8 cellular contexts compared by ENCODE assay signal in the genomic region with DNA sequence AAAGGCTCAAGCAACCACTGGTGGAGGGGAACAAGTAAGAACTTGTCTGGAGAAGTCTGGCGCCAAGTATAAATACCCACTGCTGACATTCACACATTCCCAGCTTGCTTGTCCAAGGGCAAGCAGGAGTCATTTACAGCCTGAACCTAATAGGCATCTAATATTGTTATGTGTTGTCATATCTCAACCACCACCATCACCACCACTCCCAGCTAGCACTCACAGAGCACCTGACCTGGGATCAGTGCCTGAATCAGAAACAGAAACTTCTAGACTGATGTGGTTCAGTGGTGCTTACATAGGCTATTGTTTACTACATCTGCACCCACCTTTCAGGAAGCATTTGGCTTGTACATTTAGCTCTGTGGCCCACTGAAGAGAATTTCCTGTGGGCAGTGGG.
DNase-seq lines count a peak whose midpoint lies in the region; ATAC-seq, FAIRE-seq and TF ChIP-seq lines count a peak whose summit lies in the region.
"Not testable (repeated sequence)": the region's sequence is repeated elsewhere in the genome, so short reads cannot be mapped to it uniquely, and the experiment has no call there.

No MANE protein-coding gene starts in this region.

- DNase-seq in astrocyte (ENCODE audit: low read depth); natural killer cell: not testable (repeated sequence)

- peak; percentile 20 for FAIRE-seq in astrocyte (lab: Jason Lieb, UNC)

- not testable (repeated sequence) for H3K9ac ChIP-seq in astrocyte (ENCODE audit: low read length)

- H3K36me3 Mint-ChIP-seq in astrocyte (ENCODE audit: low read depth, unreplicated experiment); natural killer cell: not testable (repeated sequence)

- not testable (repeated sequence) for H3K27me3 ChIP-seq in astrocyte (ENCODE audit: insufficient read depth, low read length)

- intact Hi-C loops in natural killer cell (cut with micrococcal nuclease): not testable (repeated sequence)

- not testable (repeated sequence) for H3K4me2 ChIP-seq in astrocyte (ENCODE audit: low read length)

- H4K20me1 ChIP-seq in astrocyte (ENCODE audit: insufficient read depth, low read length): not testable (repeated sequence)

- not testable (repeated sequence) for H3K4me3 ChIP-seq in astrocyte (ENCODE audit: insufficient read depth, low read depth, low read length)

- H3K27me3 Mint-ChIP-seq in astrocyte (ENCODE audit: low read depth, unreplicated experiment); natural killer cell (ENCODE audit: low read depth in 2 of 2): not testable (repeated sequence)

- not testable (repeated sequence) for H3K27ac Mint-ChIP-seq in astrocyte (ENCODE audit: unreplicated experiment); natural killer cell

- not testable (repeated sequence) for H2AFZ ChIP-seq in astrocyte (ENCODE audit: low read depth, low read length)

- H3K4me1 Mint-ChIP-seq in astrocyte (ENCODE audit: low read depth, unreplicated experiment); natural killer cell: not testable (repeated sequence)

- not testable (repeated sequence) for H3K4me1 ChIP-seq in astrocyte (ENCODE audit: insufficient read depth, low read length)

- H3K79me2 ChIP-seq in astrocyte (ENCODE audit: insufficient read depth, low read length): not testable (repeated sequence)

- not testable (repeated sequence) for H3K36me3 ChIP-seq in astrocyte (ENCODE audit: insufficient read depth, low read length)

- not testable (repeated sequence) for H3K4me3 Mint-ChIP-seq in astrocyte (ENCODE audit: unreplicated experiment); natural killer cell

- H3K9me3 ChIP-seq in astrocyte (ENCODE audit: insufficient read depth, low read depth, low read length): not testable (repeated sequence)

- not testable (repeated sequence) for H3K27ac ChIP-seq in astrocyte (ENCODE audit: low read depth, low read length)

- not testable (repeated sequence) for H3K9me3 Mint-ChIP-seq in astrocyte (ENCODE audit: unreplicated experiment); natural killer cell

- not testable (repeated sequence) for TF ChIP-seq CTCF in astrocyte (IDR thresholded peaks at IDR 0.05; ENCODE audit: insufficient read depth, low read depth, low read length); natural killer cell (IDR thresholded peaks at IDR 0.05)

- ATAC-seq in GM18498 (IDR thresholded peaks at IDR 0.05; ENCODE audit: unreplicated experiment): peak; percentile 96
- ATAC-seq in GM19035 (IDR thresholded peaks at IDR 0.05; ENCODE audit: unreplicated experiment): peak; percentile 95
- ATAC-seq in GM21447 (IDR thresholded peaks at IDR 0.05; ENCODE audit: unreplicated experiment): peak; percentile 93
- peak; percentile 89 for ATAC-seq in HG02798 (IDR thresholded peaks at IDR 0.05; ENCODE audit: poor library complexity, unreplicated experiment)
- ATAC-seq in HG03135 (IDR thresholded peaks at IDR 0.05; ENCODE audit: unreplicated experiment): peak; percentile 91
- ATAC-seq in HG03575 (IDR thresholded peaks at IDR 0.05; ENCODE audit: extremely low read depth, insufficient number of reproducible peaks, low FRiP score, unreplicated experiment): peak; percentile 93
- peak; percentile 64 to 74 (median 68) for ATAC-seq in natural killer cell
